In genomic region chr10:132542086-132542775, GRCh38 we compare ENCODE assay signal across 11 cellular contexts. TPM values are rescaled to one million over a fixed set of nuclear protein-coding genes. Genes with fewer than 3 reads are reported as not detected.
DNase-seq lines count a peak whose midpoint lies in the region; ATAC-seq and TF ChIP-seq lines count a peak whose summit lies in the region.
"Had no signal": no experiment of that assay in that cellular context is flagged by ENCODE, and none has a peak within 500 bp of the region (broad histone marks: within the 10 kb centered on the region; RNA-seq: fewer than 3 reads in every experiment).

No MANE protein-coding gene starts in this region.

- H3K27me3 Mint-ChIP-seq in activated CD4-positive, alpha-beta T cell treated with anti-CD3 and anti-CD28 coated beads, Interleukin-2, amount 10 ng/mL, durations not matched to agents 7 days and 5 days, result no peaks in the 10 kb centered on the region
- H3K27me3 Mint-ChIP-seq in GM23338 (ENCODE audit: insufficient read depth, low read depth, poor library complexity), result peaks cover 26% of the 10 kb centered on the region
- no peaks in the 10 kb centered on the region for H3K27me3 Mint-ChIP-seq in chondrocyte (ENCODE audit: low read depth)
- H3K27me3 Mint-ChIP-seq in progenitor cell of endocrine pancreas, result no peaks in the 10 kb centered on the region

- peak overlapping the region; percentile 65 for H3K27ac Mint-ChIP-seq in activated CD4-positive, alpha-beta T cell treated with anti-CD3 and anti-CD28 coated beads, Interleukin-2, amount 10 ng/mL, durations not matched to agents 7 days and 5 days
- H3K27ac Mint-ChIP-seq in GM23338, result 0 out of 2 replicates have a peak overlapping the region, but pooled peaks have one; percentile 58
- peak overlapping the region; percentile 49 for H3K27ac Mint-ChIP-seq in chondrocyte (ENCODE audit: unreplicated experiment)
- peak overlapping the region; percentile 40 for H3K27ac Mint-ChIP-seq in progenitor cell of endocrine pancreas

- peaks cover 78% of the 10 kb centered on the region for H3K4me1 Mint-ChIP-seq in activated CD4-positive, alpha-beta T cell treated with anti-CD3 and anti-CD28 coated beads, Interleukin-2, amount 10 ng/mL, durations not matched to agents 7 days and 5 days
- H3K4me1 Mint-ChIP-seq in GM23338 (peaks cover 46% of the 10 kb centered on the region), chondrocyte (ENCODE audit: low read depth) (peaks cover 64% of the 10 kb centered on the region), progenitor cell of endocrine pancreas (ENCODE audit: low read depth) (peaks cover 32% of the 10 kb centered on the region)

- POLR2A ChIA-PET in activated CD4-positive, alpha-beta T cell treated with anti-CD3 and anti-CD28 coated beads, Interleukin-2, amount 10 ng/mL, durations not matched to agents 7 days and 5 days (lab: Charles Lee), result no interaction called here

- no peak overlapping the region for H3K4me3 Mint-ChIP-seq in activated CD4-positive, alpha-beta T cell treated with anti-CD3 and anti-CD28 coated beads, Interleukin-2, amount 10 ng/mL, durations not matched to agents 7 days and 5 days
- H3K4me3 Mint-ChIP-seq in GM23338, result no peak overlapping the region
- H3K4me3 Mint-ChIP-seq in chondrocyte (ENCODE audit: unreplicated experiment), result no peak overlapping the region
- H3K4me3 Mint-ChIP-seq in progenitor cell of endocrine pancreas (ENCODE audit: low read depth), result no peak overlapping the region

- peaks cover 73% of the 10 kb centered on the region for H3K79me2 ChIP-seq in GM23338 (replicated peaks; ENCODE audit: insufficient read depth)

- TF ChIP-seq CTCF in GM23338 (conservative IDR thresholded peaks at IDR 0.05; ENCODE audit: low read depth in 2 of 2) (no peak), chondrocyte (IDR thresholded peaks at IDR 0.05) (no peak), progenitor cell of endocrine pancreas (IDR thresholded peaks at IDR 0.05; ENCODE audit: unreplicated experiment) (no peak)

- H3K27ac ChIP-seq in GM23338 (ENCODE audit: low read depth), result no peak overlapping the region

- peaks cover 14% of the 10 kb centered on the region; the same call in 1 of the 2 replicates for H3K4me1 ChIP-seq in GM23338 (ENCODE audit: insufficient read depth)

- no peak overlapping the region for H3K4me2 ChIP-seq in GM23338

- peaks cover 13% of the 10 kb centered on the region for H3K36me3 Mint-ChIP-seq in activated CD4-positive, alpha-beta T cell treated with anti-CD3 and anti-CD28 coated beads, Interleukin-2, amount 10 ng/mL, durations not matched to agents 7 days and 5 days (ENCODE audit: low read depth)
- H3K36me3 Mint-ChIP-seq in GM23338 (ENCODE audit: low read depth) (no peaks in the 10 kb centered on the region), chondrocyte (ENCODE audit: low read depth) (peaks cover 1% of the 10 kb centered on the region), progenitor cell of endocrine pancreas (ENCODE audit: insufficient read depth) (no peaks in the 10 kb centered on the region)

- H3K36me3 ChIP-seq in GM23338 (ENCODE audit: insufficient read depth), result no peaks in the 10 kb centered on the region

- no peak overlapping the region for H3K4me3 ChIP-seq in GM23338

- H4K20me1 ChIP-seq in GM23338 (replicated peaks; ENCODE audit: insufficient read depth), result peaks cover 22% of the 10 kb centered on the region

- CTCF ChIA-PET in activated CD4-positive, alpha-beta T cell treated with anti-CD3 and anti-CD28 coated beads, Interleukin-2, amount 10 ng/mL, durations not matched to agents 7 days and 5 days (lab: Charles Lee), result interaction anchor here (0.9 to 2.1 kb wide), 3 partner anchors 9 to 399 kb away, joined by 3 to 7 read pairs (median 4); no protein-coding TSS in a partner anchor

- ATAC-seq in GM23338 (no peak), HG03342 (IDR thresholded peaks at IDR 0.05; ENCODE audit: unreplicated experiment) (no peak)

- DNase-seq in activated CD4-positive, alpha-beta T cell treated with anti-CD3 and anti-CD28 coated beads, Interleukin-2, amount 10 ng/mL, durations not matched to agents 7 days and 5 days, result no peak
- DNase-seq in activated CD4-positive, alpha-beta T cell treated with anti-CD3 and anti-CD28 coated beads for 4 hours, result no peak
- DNase-seq in GM23338 (ENCODE audit: low spot score) (no peak), chondrocyte (ENCODE audit: low spot score) (peak; percentile 72), progenitor cell of endocrine pancreas (ENCODE audit: low spot score, unreplicated experiment) (no peak), glomerular visceral epithelial cell (ENCODE audit: extremely low spot score) (no peak), NCI-H1436 (lab: John Stamatoyannopoulos, UW) (no peak)
- DNase-seq: activated CD4-positive, alpha-beta T cell treated with anti-CD3 and anti-CD28 coated beads for 1 hour; NCI-H2081 treated with DMSO at 0.1 percent for 48 hours had no signal

- H2AFZ ChIP-seq in GM23338, result no peak overlapping the region

- H3K9me3 Mint-ChIP-seq in activated CD4-positive, alpha-beta T cell treated with anti-CD3 and anti-CD28 coated beads, Interleukin-2, amount 10 ng/mL, durations not matched to agents 7 days and 5 days, result no peaks in the 10 kb centered on the region
- H3K9me3 Mint-ChIP-seq in GM23338, result no peaks in the 10 kb centered on the region
- H3K9me3 Mint-ChIP-seq in chondrocyte (ENCODE audit: low read depth), result no peaks in the 10 kb centered on the region
- no peaks in the 10 kb centered on the region for H3K9me3 Mint-ChIP-seq in progenitor cell of endocrine pancreas (ENCODE audit: low read depth)
- H3K9me3 Mint-ChIP-seq: activated T-helper 2 cell treated with anti-CD3 and anti-CD28 coated beads, Interferon-gamma antibody, Interleukin-2, Interleukin-4, amounts not matched to agents 10 μg/mL and 5 μg/mL and 100 μg/mL, durations not matched to agents 14 hours and 24 hours and 36 hours had no signal

- peaks cover 10% of the 10 kb centered on the region for H3K27me3 ChIP-seq in GM23338 (ENCODE audit: insufficient read depth)

- no peaks in the 10 kb centered on the region for H3K9me2 ChIP-seq in GM23338 (ENCODE audit: insufficient read depth)

- no peaks in the 10 kb centered on the region for H3F3A ChIP-seq in GM23338 (replicated peaks; ENCODE audit: low read depth)

TF ChIP-seq in GM23338, 12 proteins besides CTCF, POLR2A, EP300 and RAD21 (continues in another document):
- TF ChIP-seq CREB1 (CRISPR knock-in tag; IDR thresholded peaks at IDR 0.05; ENCODE audit: low read depth), result no peak
- TF ChIP-seq POLR2AphosphoS5 (IDR thresholded peaks at IDR 0.05; ENCODE audit: low read depth), result no peak
- TF ChIP-seq ZNF331 (CRISPR knock-in tag; IDR thresholded peaks at IDR 0.05; ENCODE audit: low read depth), result no peak
- no peak for TF ChIP-seq ZNF114 (CRISPR knock-in tag; IDR thresholded peaks at IDR 0.05)
- no peak for TF ChIP-seq EZH2 (IDR thresholded peaks at IDR 0.05; ENCODE audit: low read depth, unreplicated experiment)
- no peak for TF ChIP-seq REST (IDR thresholded peaks at IDR 0.05; ENCODE audit: unreplicated experiment)
- TF ChIP-seq ETS1 (IDR thresholded peaks at IDR 0.05), result no peak
- TF ChIP-seq NANOG (IDR thresholded peaks at IDR 0.05; ENCODE audit: borderline replicate concordance), result no peak
- no peak for TF ChIP-seq STAT1 (IDR thresholded peaks at IDR 0.05; ENCODE audit: unreplicated experiment)
- no peak for TF ChIP-seq JUNB (IDR thresholded peaks at IDR 0.05; ENCODE audit: unreplicated experiment)

RNA-seq across cellular contexts. Expression of gene INPP5A, which starts 4.6 kb away (rescaled TPM):
- total RNA-seq in activated CD4-positive, alpha-beta T cell treated with anti-CD3 and anti-CD28 coated beads, Interleukin-2, amount 10 ng/mL, durations not matched to agents 7 days and 5 days, result 1 to 10 TPM; 9.1 to 9.9 TPM
- total RNA-seq in GM23338 (2014; rRNA removed; shearing (Covaris generic)), result 40.6 and 42.5 TPM in 2 replicates
- polyA plus RNA-seq in GM23338 (2016; fragmentation: Nextera tagmentation; extraction: Ambion mirVana), result 5.6 and 5.9 TPM in 2 replicates
- total RNA-seq in chondrocyte, result 29.5 to 40.6 TPM (median 40.1 TPM) in 3 replicates
- 30.0 and 30.6 TPM in 2 replicates for total RNA-seq in progenitor cell of endocrine pancreas
